Comparison of ENCODE assay signal across 1 cellular context in the genomic region with DNA sequence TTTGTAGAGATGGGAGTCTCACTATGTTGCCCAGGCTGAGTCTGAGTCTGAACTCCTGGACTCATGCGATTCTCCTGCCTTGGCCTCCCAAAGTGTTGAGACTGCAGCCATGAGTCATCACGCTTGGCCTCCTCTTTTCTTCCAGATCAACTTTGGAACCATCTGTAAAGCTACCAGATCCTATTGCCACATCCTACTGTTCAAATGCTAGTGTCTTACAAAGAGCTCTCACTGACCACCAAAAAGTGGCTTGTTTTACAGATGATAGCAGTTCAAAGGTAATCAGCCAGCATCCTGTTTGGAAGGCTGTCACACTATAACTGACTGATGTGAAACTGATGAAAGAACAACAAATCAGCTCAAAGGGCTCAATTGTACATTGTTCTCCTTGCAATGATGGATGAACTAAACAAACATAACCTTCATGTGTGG.
TF ChIP-seq lines count a peak whose summit lies in the region.

No MANE protein-coding gene starts in this region.

TF ChIP-seq in HepG2, 621 proteins besides CTCF, POLR2A, EP300 and RAD21 (continued from another document):
- TF ChIP-seq, protein P1, sequence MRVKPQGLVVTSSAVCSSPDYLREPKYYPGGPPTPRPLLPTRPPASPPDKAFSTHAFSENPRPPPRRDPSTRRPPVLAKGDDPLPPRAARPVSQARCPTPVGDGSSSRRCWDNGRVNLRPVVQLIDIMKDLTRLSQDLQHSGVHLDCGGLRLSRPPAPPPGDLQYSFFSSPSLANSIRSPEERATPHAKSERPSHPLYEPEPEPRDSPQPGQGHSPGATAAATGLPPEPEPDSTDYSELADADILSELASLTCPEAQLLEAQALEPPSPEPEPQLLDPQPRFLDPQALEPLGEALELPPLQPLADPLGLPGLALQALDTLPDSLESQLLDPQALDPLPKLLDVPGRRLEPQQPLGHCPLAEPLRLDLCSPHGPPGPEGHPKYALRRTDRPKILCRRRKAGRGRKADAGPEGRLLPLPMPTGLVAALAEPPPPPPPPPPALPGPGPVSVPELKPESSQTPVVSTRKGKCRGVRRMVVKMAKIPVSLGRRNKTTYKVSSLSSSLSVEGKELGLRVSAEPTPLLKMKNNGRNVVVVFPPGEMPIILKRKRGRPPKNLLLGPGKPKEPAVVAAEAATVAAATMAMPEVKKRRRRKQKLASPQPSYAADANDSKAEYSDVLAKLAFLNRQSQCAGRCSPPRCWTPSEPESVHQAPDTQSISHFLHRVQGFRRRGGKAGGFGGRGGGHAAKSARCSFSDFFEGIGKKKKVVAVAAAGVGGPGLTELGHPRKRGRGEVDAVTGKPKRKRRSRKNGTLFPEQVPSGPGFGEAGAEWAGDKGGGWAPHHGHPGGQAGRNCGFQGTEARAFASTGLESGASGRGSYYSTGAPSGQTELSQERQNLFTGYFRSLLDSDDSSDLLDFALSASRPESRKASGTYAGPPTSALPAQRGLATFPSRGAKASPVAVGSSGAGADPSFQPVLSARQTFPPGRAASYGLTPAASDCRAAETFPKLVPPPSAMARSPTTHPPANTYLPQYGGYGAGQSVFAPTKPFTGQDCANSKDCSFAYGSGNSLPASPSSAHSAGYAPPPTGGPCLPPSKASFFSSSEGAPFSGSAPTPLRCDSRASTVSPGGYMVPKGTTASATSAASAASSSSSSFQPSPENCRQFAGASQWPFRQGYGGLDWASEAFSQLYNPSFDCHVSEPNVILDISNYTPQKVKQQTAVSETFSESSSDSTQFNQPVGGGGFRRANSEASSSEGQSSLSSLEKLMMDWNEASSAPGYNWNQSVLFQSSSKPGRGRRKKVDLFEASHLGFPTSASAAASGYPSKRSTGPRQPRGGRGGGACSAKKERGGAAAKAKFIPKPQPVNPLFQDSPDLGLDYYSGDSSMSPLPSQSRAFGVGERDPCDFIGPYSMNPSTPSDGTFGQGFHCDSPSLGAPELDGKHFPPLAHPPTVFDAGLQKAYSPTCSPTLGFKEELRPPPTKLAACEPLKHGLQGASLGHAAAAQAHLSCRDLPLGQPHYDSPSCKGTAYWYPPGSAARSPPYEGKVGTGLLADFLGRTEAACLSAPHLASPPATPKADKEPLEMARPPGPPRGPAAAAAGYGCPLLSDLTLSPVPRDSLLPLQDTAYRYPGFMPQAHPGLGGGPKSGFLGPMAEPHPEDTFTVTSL (CRISPR knock-in tag; IDR thresholded peaks at IDR 0.05; ENCODE audit: borderline replicate concordance) = 0 out of 2 replicates have a peak, but pooled peaks have one; percentile 23
- TF ChIP-seq NFE2L1 (CRISPR knock-in tag; IDR thresholded peaks at IDR 0.05; ENCODE audit: borderline replicate concordance) = no peak
- TF ChIP-seq ETV5 (CRISPR knock-in tag; IDR thresholded peaks at IDR 0.05; ENCODE audit: borderline replicate concordance) = peak; percentile 67; the same call in 1 of the 2 replicates
- peak; percentile 26; the same call in 1 of the 2 replicates for TF ChIP-seq HDAC1 (CRISPR knock-in tag; IDR thresholded peaks at IDR 0.05)
- TF ChIP-seq, protein P2, sequence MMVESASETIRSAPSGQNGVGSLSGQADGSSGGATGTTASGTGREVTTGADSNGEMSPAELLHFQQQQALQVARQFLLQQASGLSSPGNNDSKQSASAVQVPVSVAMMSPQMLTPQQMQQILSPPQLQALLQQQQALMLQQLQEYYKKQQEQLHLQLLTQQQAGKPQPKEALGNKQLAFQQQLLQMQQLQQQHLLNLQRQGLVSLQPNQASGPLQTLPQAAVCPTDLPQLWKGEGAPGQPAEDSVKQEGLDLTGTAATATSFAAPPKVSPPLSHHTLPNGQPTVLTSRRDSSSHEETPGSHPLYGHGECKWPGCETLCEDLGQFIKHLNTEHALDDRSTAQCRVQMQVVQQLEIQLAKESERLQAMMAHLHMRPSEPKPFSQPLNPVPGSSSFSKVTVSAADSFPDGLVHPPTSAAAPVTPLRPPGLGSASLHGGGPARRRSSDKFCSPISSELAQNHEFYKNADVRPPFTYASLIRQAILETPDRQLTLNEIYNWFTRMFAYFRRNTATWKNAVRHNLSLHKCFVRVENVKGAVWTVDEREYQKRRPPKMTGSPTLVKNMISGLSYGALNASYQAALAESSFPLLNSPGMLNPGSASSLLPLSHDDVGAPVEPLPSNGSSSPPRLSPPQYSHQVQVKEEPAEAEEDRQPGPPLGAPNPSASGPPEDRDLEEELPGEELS (CRISPR knock-in tag; IDR thresholded peaks at IDR 0.05) = peak; percentile 70
- TF ChIP-seq FOSL2 (CRISPR knock-in tag; IDR thresholded peaks at IDR 0.05) = peak; percentile 97
- TF ChIP-seq SAP130 (CRISPR knock-in tag; IDR thresholded peaks at IDR 0.05; ENCODE audit: low read depth) = peak; percentile 22; the same call in 1 of the 2 replicates
- no peak for TF ChIP-seq ZSCAN30 (CRISPR knock-in tag; IDR thresholded peaks at IDR 0.05)
- TF ChIP-seq SOX6 (IDR thresholded peaks at IDR 0.05) = no peak
- peak; percentile 95 for TF ChIP-seq SOX6 (CRISPR knock-in tag; IDR thresholded peaks at IDR 0.05)
- TF ChIP-seq ZMYM2 (CRISPR knock-in tag; IDR thresholded peaks at IDR 0.05) = peak; percentile 95
- TF ChIP-seq, protein P3, sequence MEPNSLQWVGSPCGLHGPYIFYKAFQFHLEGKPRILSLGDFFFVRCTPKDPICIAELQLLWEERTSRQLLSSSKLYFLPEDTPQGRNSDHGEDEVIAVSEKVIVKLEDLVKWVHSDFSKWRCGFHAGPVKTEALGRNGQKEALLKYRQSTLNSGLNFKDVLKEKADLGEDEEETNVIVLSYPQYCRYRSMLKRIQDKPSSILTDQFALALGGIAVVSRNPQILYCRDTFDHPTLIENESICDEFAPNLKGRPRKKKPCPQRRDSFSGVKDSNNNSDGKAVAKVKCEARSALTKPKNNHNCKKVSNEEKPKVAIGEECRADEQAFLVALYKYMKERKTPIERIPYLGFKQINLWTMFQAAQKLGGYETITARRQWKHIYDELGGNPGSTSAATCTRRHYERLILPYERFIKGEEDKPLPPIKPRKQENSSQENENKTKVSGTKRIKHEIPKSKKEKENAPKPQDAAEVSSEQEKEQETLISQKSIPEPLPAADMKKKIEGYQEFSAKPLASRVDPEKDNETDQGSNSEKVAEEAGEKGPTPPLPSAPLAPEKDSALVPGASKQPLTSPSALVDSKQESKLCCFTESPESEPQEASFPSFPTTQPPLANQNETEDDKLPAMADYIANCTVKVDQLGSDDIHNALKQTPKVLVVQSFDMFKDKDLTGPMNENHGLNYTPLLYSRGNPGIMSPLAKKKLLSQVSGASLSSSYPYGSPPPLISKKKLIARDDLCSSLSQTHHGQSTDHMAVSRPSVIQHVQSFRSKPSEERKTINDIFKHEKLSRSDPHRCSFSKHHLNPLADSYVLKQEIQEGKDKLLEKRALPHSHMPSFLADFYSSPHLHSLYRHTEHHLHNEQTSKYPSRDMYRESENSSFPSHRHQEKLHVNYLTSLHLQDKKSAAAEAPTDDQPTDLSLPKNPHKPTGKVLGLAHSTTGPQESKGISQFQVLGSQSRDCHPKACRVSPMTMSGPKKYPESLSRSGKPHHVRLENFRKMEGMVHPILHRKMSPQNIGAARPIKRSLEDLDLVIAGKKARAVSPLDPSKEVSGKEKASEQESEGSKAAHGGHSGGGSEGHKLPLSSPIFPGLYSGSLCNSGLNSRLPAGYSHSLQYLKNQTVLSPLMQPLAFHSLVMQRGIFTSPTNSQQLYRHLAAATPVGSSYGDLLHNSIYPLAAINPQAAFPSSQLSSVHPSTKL (CRISPR knock-in tag; IDR thresholded peaks at IDR 0.05) = peak; percentile 46
- TF ChIP-seq ZNF326 (CRISPR knock-in tag; IDR thresholded peaks at IDR 0.05; ENCODE audit: borderline replicate concordance) = no peak
- no peak for TF ChIP-seq ZNF224 (CRISPR knock-in tag; IDR thresholded peaks at IDR 0.05)
- TF ChIP-seq HMG20A (CRISPR knock-in tag; IDR thresholded peaks at IDR 0.05; ENCODE audit: borderline replicate concordance) = peak; percentile 66
- peak; percentile 69 for TF ChIP-seq TCF7 (IDR thresholded peaks at IDR 0.05; ENCODE audit: low read depth)
- no peak for TF ChIP-seq ZBTB1 (CRISPR knock-in tag; IDR thresholded peaks at IDR 0.05; ENCODE audit: borderline replicate concordance)
- TF ChIP-seq ZNF430 (CRISPR knock-in tag; IDR thresholded peaks at IDR 0.05) = no peak
- no peak for TF ChIP-seq ELF4 (CRISPR knock-in tag; IDR thresholded peaks at IDR 0.05; ENCODE audit: borderline replicate concordance)
- no peak for TF ChIP-seq TBX3 (IDR thresholded peaks at IDR 0.05; ENCODE audit: borderline replicate concordance)
- peak; percentile 60; the same call in 1 of the 2 replicates for TF ChIP-seq CEBPB (IDR thresholded peaks at IDR 0.05; ENCODE audit: borderline replicate concordance, low read depth, low read length)
- TF ChIP-seq, protein P4, sequence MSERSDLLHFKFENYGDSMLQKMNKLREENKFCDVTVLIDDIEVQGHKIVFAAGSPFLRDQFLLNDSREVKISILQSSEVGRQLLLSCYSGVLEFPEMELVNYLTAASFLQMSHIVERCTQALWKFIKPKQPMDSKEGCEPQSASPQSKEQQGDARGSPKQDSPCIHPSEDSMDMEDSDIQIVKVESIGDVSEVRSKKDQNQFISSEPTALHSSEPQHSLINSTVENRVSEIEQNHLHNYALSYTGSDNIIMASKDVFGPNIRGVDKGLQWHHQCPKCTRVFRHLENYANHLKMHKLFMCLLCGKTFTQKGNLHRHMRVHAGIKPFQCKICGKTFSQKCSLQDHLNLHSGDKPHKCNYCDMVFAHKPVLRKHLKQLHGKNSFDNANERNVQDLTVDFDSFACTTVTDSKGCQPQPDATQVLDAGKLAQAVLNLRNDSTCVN (CRISPR knock-in tag; IDR thresholded peaks at IDR 0.05; ENCODE audit: borderline replicate concordance) = peak; percentile 44; the same call in 1 of the 2 replicates
- TF ChIP-seq POGZ (CRISPR knock-in tag; IDR thresholded peaks at IDR 0.05) = peak; percentile 75
- TF ChIP-seq, protein P5, sequence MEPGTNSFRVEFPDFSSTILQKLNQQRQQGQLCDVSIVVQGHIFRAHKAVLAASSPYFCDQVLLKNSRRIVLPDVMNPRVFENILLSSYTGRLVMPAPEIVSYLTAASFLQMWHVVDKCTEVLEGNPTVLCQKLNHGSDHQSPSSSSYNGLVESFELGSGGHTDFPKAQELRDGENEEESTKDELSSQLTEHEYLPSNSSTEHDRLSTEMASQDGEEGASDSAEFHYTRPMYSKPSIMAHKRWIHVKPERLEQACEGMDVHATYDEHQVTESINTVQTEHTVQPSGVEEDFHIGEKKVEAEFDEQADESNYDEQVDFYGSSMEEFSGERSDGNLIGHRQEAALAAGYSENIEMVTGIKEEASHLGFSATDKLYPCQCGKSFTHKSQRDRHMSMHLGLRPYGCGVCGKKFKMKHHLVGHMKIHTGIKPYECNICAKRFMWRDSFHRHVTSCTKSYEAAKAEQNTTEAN (CRISPR knock-in tag; conservative IDR thresholded peaks at IDR 0.05) = no peak
- TF ChIP-seq, protein P6, sequence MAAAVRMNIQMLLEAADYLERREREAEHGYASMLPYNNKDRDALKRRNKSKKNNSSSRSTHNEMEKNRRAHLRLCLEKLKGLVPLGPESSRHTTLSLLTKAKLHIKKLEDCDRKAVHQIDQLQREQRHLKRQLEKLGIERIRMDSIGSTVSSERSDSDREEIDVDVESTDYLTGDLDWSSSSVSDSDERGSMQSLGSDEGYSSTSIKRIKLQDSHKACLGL (CRISPR knock-in tag; IDR thresholded peaks at IDR 0.05) = no peak
- TF ChIP-seq KLF16 (CRISPR knock-in tag; IDR thresholded peaks at IDR 0.05) = peak in 1 of 2 experiments; percentile 22; a peak in 1 of 4 replicates
- TF ChIP-seq, protein P7, sequence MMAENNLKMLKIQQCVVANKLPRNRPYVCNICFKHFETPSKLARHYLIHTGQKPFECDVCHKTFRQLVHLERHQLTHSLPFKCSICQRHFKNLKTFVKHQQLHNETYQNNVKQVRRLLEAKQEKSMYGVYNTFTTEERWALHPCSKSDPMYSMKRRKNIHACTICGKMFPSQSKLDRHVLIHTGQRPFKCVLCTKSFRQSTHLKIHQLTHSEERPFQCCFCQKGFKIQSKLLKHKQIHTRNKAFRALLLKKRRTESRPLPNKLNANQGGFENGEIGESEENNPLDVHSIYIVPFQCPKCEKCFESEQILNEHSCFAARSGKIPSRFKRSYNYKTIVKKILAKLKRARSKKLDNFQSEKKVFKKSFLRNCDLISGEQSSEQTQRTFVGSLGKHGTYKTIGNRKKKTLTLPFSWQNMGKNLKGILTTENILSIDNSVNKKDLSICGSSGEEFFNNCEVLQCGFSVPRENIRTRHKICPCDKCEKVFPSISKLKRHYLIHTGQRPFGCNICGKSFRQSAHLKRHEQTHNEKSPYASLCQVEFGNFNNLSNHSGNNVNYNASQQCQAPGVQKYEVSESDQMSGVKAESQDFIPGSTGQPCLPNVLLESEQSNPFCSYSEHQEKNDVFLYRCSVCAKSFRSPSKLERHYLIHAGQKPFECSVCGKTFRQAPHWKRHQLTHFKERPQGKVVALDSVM (CRISPR knock-in tag; IDR thresholded peaks at IDR 0.05) = peak; percentile 95
- TF ChIP-seq MAFK (conservative IDR thresholded peaks at IDR 0.05 in 1 of 2, IDR thresholded peaks at IDR 0.05 in 1 of 2; ENCODE audit: low read length in 2 of 2) = no peak
- TF ChIP-seq ZNF644 (CRISPR knock-in tag; IDR thresholded peaks at IDR 0.05; ENCODE audit: low read depth) = peak; percentile 79; the same call in 1 of the 2 replicates
- no peak for TF ChIP-seq ZNF777 (CRISPR knock-in tag; IDR thresholded peaks at IDR 0.05)
- peak; percentile 39; the same call in 1 of the 2 replicates for TF ChIP-seq HNF4A (CRISPR knock-in tag; IDR thresholded peaks at IDR 0.05)
- no peak for TF ChIP-seq NFRKB (IDR thresholded peaks at IDR 0.05)
- no peak for TF ChIP-seq NR2F1 (CRISPR knock-in tag; IDR thresholded peaks at IDR 0.05)
- TF ChIP-seq GATAD2A (CRISPR knock-in tag; IDR thresholded peaks at IDR 0.05) = peak; percentile 58; the same call in 1 of the 2 replicates
- no peak for TF ChIP-seq FOXP1 (IDR thresholded peaks at IDR 0.05)
- peak; percentile 62; the same call in 1 of the 2 replicates for TF ChIP-seq FOXP1 (CRISPR knock-in tag; IDR thresholded peaks at IDR 0.05)
- 0 out of 2 replicates have a peak, but pooled peaks have one; percentile 16 for TF ChIP-seq PITX1 (CRISPR knock-in tag; IDR thresholded peaks at IDR 0.05)
- no peak for TF ChIP-seq CBX2 (IDR thresholded peaks at IDR 0.05; ENCODE audit: low read depth, low read length)
- no peak for TF ChIP-seq CBX2 (CRISPR knock-in tag; IDR thresholded peaks at IDR 0.05; ENCODE audit: low read depth)
- TF ChIP-seq FOXK1 (CRISPR knock-in tag; IDR thresholded peaks at IDR 0.05; ENCODE audit: borderline replicate concordance, low read depth) = no peak
- TF ChIP-seq ZNF317 (CRISPR knock-in tag; IDR thresholded peaks at IDR 0.05) = no peak
- TF ChIP-seq NR2C2 (CRISPR knock-in tag; IDR thresholded peaks at IDR 0.05; ENCODE audit: borderline replicate concordance) = peak; percentile 44; the same call in 1 of the 2 replicates
- peak; percentile 67; the same call in 1 of the 2 replicates for TF ChIP-seq FOXA3 (CRISPR knock-in tag; IDR thresholded peaks at IDR 0.05)
